2 cellular contexts compared by ENCODE assay signal in genomic region chr3:142888099-142888483, GRCh38.
TF ChIP-seq lines count a peak whose summit lies in the region.

No MANE protein-coding gene starts in this region.

TF ChIP-seq in HEK293T, 16 proteins besides CTCF, POLR2A, EP300 and RAD21 (continued from another document):
- TF ChIP-seq PKNOX1 (IDR thresholded peaks at IDR 0.05) (no peak), SP1 (IDR thresholded peaks at IDR 0.05) (no peak), TARDBP (IDR thresholded peaks at IDR 0.05) (no peak), ELF4 (IDR thresholded peaks at IDR 0.05) (no peak), BHLHE40 (IDR thresholded peaks at IDR 0.05; ENCODE audit: borderline replicate concordance) (no peak), FOXA1 (IDR thresholded peaks at IDR 0.05) (no peak), CTBP1 (IDR thresholded peaks at IDR 0.05; ENCODE audit: borderline replicate concordance) (peak; percentile 31; the same call in 1 of the 2 replicates), FOXK2 (IDR thresholded peaks at IDR 0.05) (no peak), HDGF (IDR thresholded peaks at IDR 0.05; ENCODE audit: borderline replicate concordance) (no peak), ARNT (IDR thresholded peaks at IDR 0.05) (no peak), LEF1 (IDR thresholded peaks at IDR 0.05; ENCODE audit: borderline replicate concordance) (no peak), L3MBTL2 (conservative IDR thresholded peaks at IDR 0.05) (no peak), ZNF384 (IDR thresholded peaks at IDR 0.05) (peak; percentile 94)

TF ChIP-seq in H1, 55 proteins besides CTCF, POLR2A, EP300 and RAD21 (continued from another document):
- TF ChIP-seq YY1 (IDR thresholded peaks at IDR 0.05; ENCODE audit: low read depth, low read length) (peak; percentile 50; the same call in 1 of the 2 replicates), RBBP5 (IDR thresholded peaks at IDR 0.05; ENCODE audit: borderline replicate concordance, low read depth, low read length) (no peak), HDAC2 (IDR thresholded peaks at IDR 0.05; ENCODE audit: borderline replicate concordance in 1 of 2, low read depth in 2 of 2, low read length in 2 of 2) (0 out of 4 replicates have a peak, but pooled peaks of 1 of the 2 experiments have one; percentile 9), GTF2F1 (IDR thresholded peaks at IDR 0.05; ENCODE audit: borderline replicate concordance, low read depth, low read length) (no peak), TBP (IDR thresholded peaks at IDR 0.05; ENCODE audit: low read depth, low read length) (0 out of 2 replicates have a peak, but pooled peaks have one; percentile 34)
